8 cellular contexts compared by ENCODE assay signal in genomic region chr10:92590623-92591549, GRCh38. TPM values are rescaled to one million over a fixed set of nuclear protein-coding genes. Genes with fewer than 3 reads are reported as not detected.
A peak's percentile ranks its signal among the peaks of the same experiment; 100 is the strongest.
DNase-seq lines count a peak whose midpoint lies in the region; ATAC-seq and TF ChIP-seq lines count a peak whose summit lies in the region.

No MANE protein-coding gene starts in this region.

- H3K4me1 ChIP-seq in neuron (ENCODE audit: insufficient read depth, low read length), result peaks cover 16% of the 10 kb centered on the region

- H3K9me3 ChIP-seq in neuron (ENCODE audit: low read length), result no peaks in the 10 kb centered on the region

- no peak for ATAC-seq in HG03469 (IDR thresholded peaks at IDR 0.05; ENCODE audit: unreplicated experiment)

- no peaks in the 10 kb centered on the region for H3K9me3 Mint-ChIP-seq in activated CD4-positive, alpha-beta memory T cell treated with anti-CD3 and anti-CD28 coated beads, Interleukin-2, amount 10 ng/mL, durations not matched to agents 7 days and 5 days

- H3K27me3 ChIP-seq in H7 (ENCODE audit: control insufficient read depth, insufficient read depth, low read length), result no peaks in the 10 kb centered on the region
- H3K27me3 ChIP-seq in neuron (ENCODE audit: insufficient read depth, low read length), result no peaks in the 10 kb centered on the region

- POLR2A ChIA-PET in activated CD4-positive, alpha-beta memory T cell treated with anti-CD3 and anti-CD28 coated beads, Interleukin-2, amount 10 ng/mL, durations not matched to agents 7 days and 5 days (lab: Charles Lee), result interaction anchor here (0.6 to 3.5 kb wide), 15 partner anchors 9 to 1112 kb away, joined by 3 to 89 read pairs (median 4); partner anchors contain the start of genes CPEB3, EXOC6, FRA10AC1 and IDE

- H3K4me3 Mint-ChIP-seq in activated CD4-positive, alpha-beta memory T cell treated with anti-CD3 and anti-CD28 coated beads, Interleukin-2, amount 10 ng/mL, durations not matched to agents 7 days and 5 days, result peak overlapping the region; percentile 96

- H3K27me3 Mint-ChIP-seq in activated CD4-positive, alpha-beta memory T cell treated with anti-CD3 and anti-CD28 coated beads, Interleukin-2, amount 10 ng/mL, durations not matched to agents 7 days and 5 days, result no peaks in the 10 kb centered on the region

- H3K36me3 ChIP-seq in H7 (replicated peaks; ENCODE audit: control insufficient read depth, insufficient read depth, low read length) (no peaks in the 10 kb centered on the region), neuron (ENCODE audit: insufficient read depth, low read length) (no peaks in the 10 kb centered on the region)

- peak overlapping the region; percentile 35 for H3K4me3 ChIP-seq in H7 (ENCODE audit: insufficient read depth, low read depth, low read length)
- H3K4me3 ChIP-seq in fibroblast of villous mesenchyme (ENCODE audit: low read depth, low read length), result peak overlapping the region; percentile 88
- H3K4me3 ChIP-seq in neuron (ENCODE audit: low read length), result peak overlapping the region; percentile 33

- TF ChIP-seq CTCF in fibroblast of villous mesenchyme (IDR thresholded peaks at IDR 0.05; ENCODE audit: insufficient read depth, low read depth, low read length), result peak; percentile 55

- peak; percentile 59 for DNase-seq in activated CD8-positive, alpha-beta memory T cell treated with anti-CD3 and anti-CD28 coated beads for 24 hours
- no peak for DNase-seq in activated CD8-positive, alpha-beta memory T cell treated with anti-CD3 and anti-CD28 coated beads, Interleukin-2, amount 50 U/mL, for 4 hours
- peak; percentile 69 for DNase-seq in H7
- peak; percentile 59 for DNase-seq in MV-4-11 (lab: John Stamatoyannopoulos, UW)
- no peak for DNase-seq in activated CD4-positive, alpha-beta memory T cell treated with anti-CD3 and anti-CD28 coated beads, Interleukin-2, amount 10 ng/mL, durations not matched to agents 7 days and 5 days
- DNase-seq in fibroblast of villous mesenchyme (ENCODE audit: low read depth), result peak; percentile 84

- H3K36me3 Mint-ChIP-seq in activated CD4-positive, alpha-beta memory T cell treated with anti-CD3 and anti-CD28 coated beads, Interleukin-2, amount 10 ng/mL, durations not matched to agents 7 days and 5 days (ENCODE audit: low read depth), result peaks cover 15% of the 10 kb centered on the region

- peak overlapping the region; percentile 100 for H3K27ac Mint-ChIP-seq in activated CD4-positive, alpha-beta memory T cell treated with anti-CD3 and anti-CD28 coated beads, Interleukin-2, amount 10 ng/mL, durations not matched to agents 7 days and 5 days

- H3K4me1 Mint-ChIP-seq in activated CD4-positive, alpha-beta memory T cell treated with anti-CD3 and anti-CD28 coated beads, Interleukin-2, amount 10 ng/mL, durations not matched to agents 7 days and 5 days, result peaks cover 30% of the 10 kb centered on the region

- no peak overlapping the region for H2AFZ ChIP-seq in neuron (ENCODE audit: low read depth, low read length)

- CTCF ChIA-PET in activated CD4-positive, alpha-beta memory T cell treated with anti-CD3 and anti-CD28 coated beads, Interleukin-2, amount 10 ng/mL, durations not matched to agents 7 days and 5 days (lab: Charles Lee), result interaction anchor here (1.0 to 3.5 kb wide), 6 partner anchors 10 to 299 kb away, joined by 3 to 40 read pairs (median 4); partner anchors contain the start of gene IDE

RNA-seq across cellular contexts. Expression of gene KIF11, which starts 2.0 kb away (rescaled TPM):
- 44.2 and 59.1 TPM in 2 replicates for total RNA-seq in H7 (2014; rRNA removed; shearing (Covaris generic))
- total RNA-seq in activated CD4-positive, alpha-beta memory T cell treated with anti-CD3 and anti-CD28 coated beads, Interleukin-2, amount 10 ng/mL, durations not matched to agents 7 days and 5 days, result 10 to 100 TPM; 78.5 to 79.5 TPM
- total RNA-seq in fibroblast of villous mesenchyme, result 11.9 and 20.7 TPM in 2 replicates

RNA-seq across cellular contexts. Expression of gene IDE, which starts 17.0 kb away (rescaled TPM):
- total RNA-seq in H7 (2014; rRNA removed; shearing (Covaris generic)), result 39.8 and 47.3 TPM in 2 replicates
- total RNA-seq in activated CD4-positive, alpha-beta memory T cell treated with anti-CD3 and anti-CD28 coated beads, Interleukin-2, amount 10 ng/mL, durations not matched to agents 7 days and 5 days, result 10 to 100 TPM; 24.6 to 27.9 TPM
- 41.6 and 56.6 TPM in 2 replicates for total RNA-seq in fibroblast of villous mesenchyme

Comparison
In these comparisons a context has a peak if more than half of its experiments do, and no peak if none do; other contexts are left out.
1. DNase-seq: peak in activated CD8-positive, alpha-beta memory T cell treated with anti-CD3 and anti-CD28 coated beads for 24 hours (single experiment), H7 (single experiment), MV-4-11 (single experiment) and fibroblast of villous mesenchyme (single experiment); none in activated CD8-positive, alpha-beta memory T cell treated with anti-CD3 and anti-CD28 coated beads, Interleukin-2, amount 50 U/mL, for 4 hours (single experiment) and activated CD4-positive, alpha-beta memory T cell treated with anti-CD3 and anti-CD28 coated beads, Interleukin-2, amount 10 ng/mL, durations not matched to agents 7 days and 5 days (single experiment).
2. H3K4me3 ChIP-seq: peak in every context shown above with its lines; median percentile 88 in fibroblast of villous mesenchyme; 35 in H7; 33 in neuron.